ENCODE assay signal across 11 cellular contexts in genomic region chr10:128274938-128275337, GRCh38.
DNase-seq lines count a peak whose midpoint lies in the region; ATAC-seq and TF ChIP-seq lines count a peak whose summit lies in the region.
"Had no signal": no experiment of that assay in that cellular context is flagged by ENCODE, and none has a peak within 500 bp of the region (broad histone marks: within the 10 kb centered on the region; RNA-seq: fewer than 3 reads in every experiment).

No MANE protein-coding gene starts in this region.

- H3K4me1 Mint-ChIP-seq in activated T-helper 17 cell treated with anti-CD3 and anti-CD28 coated beads, Interleukin-2, amount 50 U/mL, for 72 hours: peaks cover 3% of the 10 kb centered on the region
- peaks cover 38% of the 10 kb centered on the region for H3K4me1 Mint-ChIP-seq in nephron

- H3K9me3 ChIP-seq in WERI-Rb-1 (ENCODE audit: severe bottlenecking) (no peaks in the 10 kb centered on the region), vagina (no peaks in the 10 kb centered on the region)

- DNase-seq in NCI-H1417 (lab: John Stamatoyannopoulos, UW): peak in 2 of 3 experiments; percentile 0 to 41
- DNase-seq in NCI-H1417 treated with DMSO at 0.1 percent for 48 hours (lab: John Stamatoyannopoulos, UW): no peak
- DNase-seq in Kasumi-1 (lab: John Stamatoyannopoulos, UW): peak; percentile 82 to 86
- DNase-seq in WERI-Rb-1: no peak
- DNase-seq in vagina (ENCODE audit: extremely low spot score in 2 of 2): no peak
- DNase-seq: activated CD4-positive, CD25-positive, alpha-beta regulatory T cell; NCI-H1930 had no signal

- intact Hi-C loops in vagina (cut with DNase I): no loop called here

- H3K27me3 Mint-ChIP-seq in activated T-helper 17 cell treated with anti-CD3 and anti-CD28 coated beads, Interleukin-2, amount 50 U/mL, for 72 hours: peaks cover 32% of the 10 kb centered on the region
- peaks cover 29% of the 10 kb centered on the region for H3K27me3 Mint-ChIP-seq in nephron (ENCODE audit: low read depth)

- no peaks in the 10 kb centered on the region for H3K36me3 Mint-ChIP-seq in activated T-helper 17 cell treated with anti-CD3 and anti-CD28 coated beads, Interleukin-2, amount 50 U/mL, for 72 hours (ENCODE audit: low read depth)
- no peaks in the 10 kb centered on the region for H3K36me3 Mint-ChIP-seq in nephron (ENCODE audit: low read depth)

- TF ChIP-seq CTCF in nephron (IDR thresholded peaks at IDR 0.05; ENCODE audit: unreplicated experiment in 3 of 3) (no peak), WERI-Rb-1 (IDR thresholded peaks at IDR 0.05; ENCODE audit: low read depth, low read length) (no peak), vagina (IDR thresholded peaks at IDR 0.05) (no peak)

- H3K36me3 ChIP-seq in WERI-Rb-1 (no peaks in the 10 kb centered on the region), vagina (no peaks in the 10 kb centered on the region)

- ATAC-seq in activated T-helper 17 cell treated with anti-CD3 and anti-CD28 coated beads, Interleukin-2, amount 50 U/mL, for 72 hours (replicated peaks): peak; percentile 71
- no peak for ATAC-seq in GM21390 (IDR thresholded peaks at IDR 0.05; ENCODE audit: unreplicated experiment)

- no peak overlapping the region for H3K4me3 ChIP-seq in WERI-Rb-1 (ENCODE audit: low read depth, low read length)
- H3K4me3 ChIP-seq in vagina: no peak overlapping the region
- H3K4me3 ChIP-seq: coronary artery had no signal

- peaks cover 16% of the 10 kb centered on the region for H3K27me3 ChIP-seq in WERI-Rb-1 (ENCODE audit: insufficient read depth, low read depth, severe bottlenecking)
- no peaks in the 10 kb centered on the region for H3K27me3 ChIP-seq in vagina

- H3K27ac Mint-ChIP-seq in activated T-helper 17 cell treated with anti-CD3 and anti-CD28 coated beads, Interleukin-2, amount 50 U/mL, for 72 hours: no peak overlapping the region
- H3K27ac Mint-ChIP-seq in nephron: peak overlapping the region; percentile 3 to 15 (median 11)

- TF ChIP-seq POLR2A in vagina (IDR thresholded peaks at IDR 0.05): no peak

- H3K4me1 ChIP-seq in vagina: no peaks in the 10 kb centered on the region

- H3K27ac ChIP-seq in WERI-Rb-1: no peak overlapping the region
- no peak overlapping the region for H3K27ac ChIP-seq in vagina
- H3K27ac ChIP-seq: coronary artery had no signal

- peak overlapping the region; percentile 64 for H3K4me3 Mint-ChIP-seq in activated T-helper 17 cell treated with anti-CD3 and anti-CD28 coated beads, Interleukin-2, amount 50 U/mL, for 72 hours
- no peak overlapping the region for H3K4me3 Mint-ChIP-seq in nephron

- no peaks in the 10 kb centered on the region for H3K9me3 Mint-ChIP-seq in activated T-helper 17 cell treated with anti-CD3 and anti-CD28 coated beads, Interleukin-2, amount 50 U/mL, for 72 hours
- H3K9me3 Mint-ChIP-seq in nephron: no peaks in the 10 kb centered on the region

Comparison
In these comparisons a context has a peak if more than half of its experiments do, and no peak if none do; other contexts are left out.
1. DNase-seq: peak in NCI-H1417 (2 of 3) and Kasumi-1 (2 of 2); none in NCI-H1417 treated with DMSO at 0.1 percent for 48 hours (single experiment), WERI-Rb-1 (single experiment) and vagina (0 of 2).